1 cellular context compared by ENCODE assay signal in the genomic region with DNA sequence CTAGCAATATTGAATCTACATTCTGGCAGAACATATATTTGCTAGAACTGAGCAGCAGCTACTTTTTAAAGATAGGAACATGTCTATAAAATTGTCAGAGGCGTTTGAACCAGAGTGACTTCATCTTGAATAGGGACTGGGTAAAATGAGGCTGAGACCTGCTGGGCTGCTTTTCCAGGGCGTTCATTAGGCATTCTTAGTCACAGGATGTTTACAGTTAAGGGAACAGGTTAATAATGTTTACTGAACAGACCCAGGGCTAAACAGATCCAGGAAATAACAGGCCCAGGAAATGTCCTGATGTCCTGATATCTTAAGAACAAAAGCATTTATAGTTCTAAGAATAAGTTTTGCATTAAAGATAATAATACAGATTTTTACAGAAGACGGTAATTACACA.
TF ChIP-seq lines count a peak whose summit lies in the region.

No MANE protein-coding gene starts in this region.

TF ChIP-seq in endothelial cell of umbilical vein, 7 proteins besides CTCF, POLR2A, EP300 and RAD21:
- no peak for TF ChIP-seq POLR2AphosphoS5 (IDR thresholded peaks at IDR 0.05; ENCODE audit: insufficient read depth, low read depth, low read length)
- no peak for TF ChIP-seq FOS (IDR thresholded peaks at IDR 0.05; ENCODE audit: borderline replicate concordance, insufficient read depth, low read length)
- no peak for TF ChIP-seq EZH2 (IDR thresholded peaks at IDR 0.05; ENCODE audit: borderline replicate concordance, low read depth, low read length, severe bottlenecking)
- no peak for TF ChIP-seq JUN (IDR thresholded peaks at IDR 0.05; ENCODE audit: borderline replicate concordance, insufficient read depth, insufficient read length, low read depth)
- TF ChIP-seq, protein P1, sequence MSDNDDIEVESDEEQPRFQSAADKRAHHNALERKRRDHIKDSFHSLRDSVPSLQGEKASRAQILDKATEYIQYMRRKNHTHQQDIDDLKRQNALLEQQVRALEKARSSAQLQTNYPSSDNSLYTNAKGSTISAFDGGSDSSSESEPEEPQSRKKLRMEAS (IDR thresholded peaks at IDR 0.05; ENCODE audit: insufficient read depth, insufficient read length) = no peak
- no peak for TF ChIP-seq MYC (IDR thresholded peaks at IDR 0.05; ENCODE audit: low read depth, low read length)
- TF ChIP-seq GATA2 (IDR thresholded peaks at IDR 0.05; ENCODE audit: insufficient read depth, insufficient read length, low read depth, low read length) = no peak
